31 cellular contexts compared by ENCODE assay signal in genomic region chr1:232507571-232507970, GRCh38.
"Had no signal": no experiment of that assay in that cellular context is flagged by ENCODE, and none has a peak within 500 bp of the region (broad histone marks: within the 10 kb centered on the region; RNA-seq: fewer than 3 reads in every experiment).

No MANE protein-coding gene starts in this region.

- H3K4me1 ChIP-seq: adrenal gland, pancreas, prostate gland had no signal

- H3K4me3 ChIP-seq: adrenal gland, coronary artery, gastrocnemius medialis, pancreas, prostate gland, skin epidermis, stomach, thyroid gland, upper lobe of left lung, vagina had no signal

- H3K36me3 ChIP-seq: adrenal gland, brain microvascular endothelial cell, gastrocnemius medialis, pancreas, prostate gland, stomach, thyroid gland, upper lobe of left lung, vagina, WERI-Rb-1 had no signal

- H3K27ac ChIP-seq: adrenal gland, brain microvascular endothelial cell, coronary artery, gastrocnemius medialis, pancreas, prostate gland, skin epidermis, stomach, thyroid gland, upper lobe of left lung, vagina, WERI-Rb-1 had no signal

- ATAC-seq: activated CD4-positive, CD25-positive, alpha-beta regulatory T cell treated with anti-CD3 and anti-CD28 coated beads, Interleukin-2, amount 50 U/mL, for 24 hours; gastrocnemius medialis; naive thymus-derived CD4-positive, alpha-beta T cell; pancreas; stimulated activated naive B cell treated with anti-CD40 and anti-IgM and Interleukin-4, amounts not matched to agents 10 μg/mL and 1 μg/mL and 100 μg/mL, for 72 hours had no signal

- H3K4me1 Mint-ChIP-seq: activated naive CD8-positive, alpha-beta T cell treated with anti-CD3 and anti-CD28 coated beads for 36 hours; stimulated activated naive B cell treated with anti-CD40 and anti-IgM and Interleukin-4, amounts not matched to agents 10 μg/mL and 1 μg/mL and 100 μg/mL, for 72 hours had no signal

- H3K9me3 Mint-ChIP-seq: activated naive CD4-positive, alpha-beta T cell treated with anti-CD3 and anti-CD28 coated beads for 36 hours; activated naive CD8-positive, alpha-beta T cell treated with anti-CD3 and anti-CD28 coated beads for 36 hours; activated T-helper 1 cell treated with anti-CD3 and anti-CD28 coated beads, Interleukin-12 subunit alpha, Interleukin-12 subunit beta, Interleukin-2, Interleukin-4 antibody, amounts not matched to agents 30 ng/mL and 10 ng/mL and 1 ng/mL, durations not matched to agents 14 hours and 24 hours and 36 hours; naive thymus-derived CD4-positive, alpha-beta T cell; stimulated activated naive B cell treated with anti-CD40 and anti-IgM and Interleukin-4, amounts not matched to agents 10 μg/mL and 1 μg/mL and 100 μg/mL, for 72 hours had no signal

- H3K27me3 ChIP-seq: adrenal gland, brain microvascular endothelial cell, dorsolateral prefrontal cortex, gastrocnemius medialis, pancreas, stomach, thyroid gland, upper lobe of left lung, vagina had no signal

- FAIRE-seq: keratinocyte, pancreas, TTC549 had no signal

- H3K36me3 Mint-ChIP-seq: activated naive CD8-positive, alpha-beta T cell treated with anti-CD3 and anti-CD28 coated beads for 36 hours; stimulated activated naive B cell treated with anti-CD40 and anti-IgM and Interleukin-4, amounts not matched to agents 10 μg/mL and 1 μg/mL and 100 μg/mL, for 72 hours had no signal

- DNase-seq: activated CD4-positive, alpha-beta T cell treated with anti-CD3 and anti-CD28 coated beads for 48 hours; activated CD4-positive, alpha-beta T cell treated with anti-CD3 and anti-CD28 coated beads, Interleukin-2, amount 50 U/mL, for 48 hours; activated CD8-positive, alpha-beta memory T cell treated with anti-CD3 and anti-CD28 coated beads, Interleukin-2, amount 50 U/mL, for 4 hours; activated effector memory CD4-positive, alpha-beta T cell treated with anti-CD3 and anti-CD28 coated beads, Interleukin-2, amount 50 U/mL, for 16 hours; activated naive CD4-positive, alpha-beta T cell treated with anti-CD3 and anti-CD28 coated beads for 36 hours; activated naive CD8-positive, alpha-beta T cell treated with anti-CD3 and anti-CD28 coated beads for 36 hours; activated T-cell treated with anti-CD3 and anti-CD28 coated beads, Interleukin-2, amount 50 U/mL, for 1 hour; adrenal gland; aorta; brain microvascular endothelial cell; effector memory CD4-positive, alpha-beta T cell; erythroblast; gastrocnemius medialis; naive thymus-derived CD4-positive, alpha-beta T cell; pancreas; retina; stimulated activated naive B cell treated with anti-CD40 and anti-IgM and Interleukin-4, amounts not matched to agents 10 μg/mL and 1 μg/mL and 100 μg/mL, for 72 hours; stomach; T-helper 9 cell; thyroid gland; upper lobe of left lung; WERI-Rb-1 had no signal

- H3K9me3 ChIP-seq: adrenal gland, gastrocnemius medialis, pancreas, prostate gland, stomach, thyroid gland, upper lobe of left lung, vagina had no signal

- H3K4me3 Mint-ChIP-seq: activated naive CD4-positive, alpha-beta T cell treated with anti-CD3 and anti-CD28 coated beads for 36 hours; activated naive CD8-positive, alpha-beta T cell treated with anti-CD3 and anti-CD28 coated beads for 36 hours; activated T-helper 1 cell treated with anti-CD3 and anti-CD28 coated beads, Interleukin-12 subunit alpha, Interleukin-12 subunit beta, Interleukin-2, Interleukin-4 antibody, amounts not matched to agents 30 ng/mL and 10 ng/mL and 1 ng/mL, durations not matched to agents 14 hours and 24 hours and 36 hours; naive thymus-derived CD4-positive, alpha-beta T cell; stimulated activated naive B cell treated with anti-CD40 and anti-IgM and Interleukin-4, amounts not matched to agents 10 μg/mL and 1 μg/mL and 100 μg/mL, for 72 hours had no signal

- H3K27ac Mint-ChIP-seq: activated naive CD4-positive, alpha-beta T cell treated with anti-CD3 and anti-CD28 coated beads for 36 hours; activated naive CD8-positive, alpha-beta T cell treated with anti-CD3 and anti-CD28 coated beads for 36 hours; activated T-helper 1 cell treated with anti-CD3 and anti-CD28 coated beads, Interleukin-12 subunit alpha, Interleukin-12 subunit beta, Interleukin-2, Interleukin-4 antibody, amounts not matched to agents 30 ng/mL and 10 ng/mL and 1 ng/mL, durations not matched to agents 14 hours and 24 hours and 36 hours; naive thymus-derived CD4-positive, alpha-beta T cell; stimulated activated naive B cell treated with anti-CD40 and anti-IgM and Interleukin-4, amounts not matched to agents 10 μg/mL and 1 μg/mL and 100 μg/mL, for 72 hours had no signal
